Comparison of ENCODE assay signal across 9 cellular contexts in the genomic region with DNA sequence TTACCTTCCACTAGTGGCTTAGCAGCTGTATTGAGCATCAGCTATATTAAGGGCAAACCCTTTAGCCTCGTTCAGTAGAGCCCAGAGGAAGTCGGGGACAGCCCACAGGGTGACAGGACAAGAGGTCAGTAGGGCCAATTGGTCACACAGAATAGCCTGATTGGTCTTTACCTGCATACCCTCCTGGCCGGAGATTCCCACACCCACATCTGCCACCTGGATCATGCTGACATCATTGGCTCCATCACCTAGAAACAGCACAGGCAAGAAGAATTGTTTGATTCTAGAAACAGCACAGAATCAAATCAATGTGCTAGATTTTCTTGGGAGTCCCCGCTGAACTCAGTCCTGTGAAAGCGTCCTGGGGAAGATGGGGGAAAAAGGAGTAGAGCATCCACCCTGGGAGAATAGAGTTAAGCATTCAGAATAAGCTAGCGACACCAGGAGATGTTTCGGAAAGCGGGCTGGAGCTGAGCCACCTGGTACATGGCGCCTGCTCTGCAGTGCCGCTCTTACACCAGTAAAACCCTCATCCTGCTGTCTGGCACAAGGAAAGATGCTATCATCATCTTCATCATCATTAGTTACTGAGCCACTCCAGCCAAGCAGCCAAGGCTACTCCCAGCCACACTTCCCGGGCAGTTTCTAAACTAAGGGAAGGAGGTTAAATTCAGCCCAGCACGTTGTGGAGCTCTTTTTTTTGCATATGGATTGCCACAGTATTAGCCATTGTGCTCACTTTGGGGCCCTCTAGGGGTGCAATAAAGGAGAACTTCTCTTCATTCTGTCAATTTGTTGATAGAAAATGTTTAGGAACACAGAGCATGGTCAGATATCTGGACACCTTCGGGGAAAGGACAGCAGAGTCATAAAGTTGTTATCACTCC.
DNase-seq lines count a peak whose midpoint lies in the region; ATAC-seq and TF ChIP-seq lines count a peak whose summit lies in the region.
"Had no signal": no experiment of that assay in that cellular context is flagged by ENCODE, and none has a peak within 500 bp of the region (broad histone marks: within the 10 kb centered on the region; RNA-seq: fewer than 3 reads in every experiment).

No MANE protein-coding gene starts in this region.

- CTCF ChIA-PET in activated CD4-positive, alpha-beta memory T cell treated with anti-CD3 and anti-CD28 coated beads for 36 hours (lab: Charles Lee) = interaction anchor here (1.8 kb wide), 1 partner anchor 18 kb away, joined by 6 read pairs; no protein-coding TSS in a partner anchor

- H3K79me2 ChIP-seq in smooth muscle cell (ENCODE audit: low read depth) = no peaks in the 10 kb centered on the region

- H3K4me3 ChIP-seq in HFF-Myc (replicated peaks; ENCODE audit: low read depth, low read length) (no peak overlapping the region), foreskin fibroblast (ENCODE audit: low read depth in 1 of 2, low read length in 2 of 2) (no peak overlapping the region), smooth muscle cell (no peak overlapping the region), colonic mucosa (no peak overlapping the region)
- H3K4me3 ChIP-seq: SJSA1 had no signal

- no peak for ATAC-seq in activated T-helper 17 cell treated with anti-CD3 and anti-CD28 coated beads, Interleukin-2, amount 50 U/mL, for 72 hours (replicated peaks)

- H4K20me1 ChIP-seq in smooth muscle cell (ENCODE audit: low read depth) = no peaks in the 10 kb centered on the region

- no peaks in the 10 kb centered on the region for H3K9me3 Mint-ChIP-seq in activated T-helper 17 cell treated with anti-CD3 and anti-CD28 coated beads, Interleukin-2, amount 50 U/mL, for 72 hours
- H3K9me3 Mint-ChIP-seq in activated CD4-positive, alpha-beta memory T cell treated with anti-CD3 and anti-CD28 coated beads for 36 hours = no peaks in the 10 kb centered on the region

- H3K36me3 ChIP-seq in smooth muscle cell (ENCODE audit: low read depth) (no peaks in the 10 kb centered on the region), colonic mucosa (no peaks in the 10 kb centered on the region)

- DNase-seq in HFF-Myc (ENCODE audit: extremely low read depth, low read depth) (no peak), SW480 (ENCODE audit: low spot score) (peak; percentile 11), foreskin fibroblast (peak in 1 of 2 donors; percentile 64), smooth muscle cell (lab: John Stamatoyannopoulos, UW; ENCODE audit: unreplicated experiment) (no peak), colonic mucosa (no peak)
- no peak for DNase-seq in activated CD4-positive, alpha-beta memory T cell treated with anti-CD3 and anti-CD28 coated beads for 36 hours
- DNase-seq: NCI-H1105 treated with DMSO at 0.1 percent for 48 hours had no signal

- no peaks in the 10 kb centered on the region for H3K27me3 Mint-ChIP-seq in activated T-helper 17 cell treated with anti-CD3 and anti-CD28 coated beads, Interleukin-2, amount 50 U/mL, for 72 hours
- no peaks in the 10 kb centered on the region for H3K27me3 Mint-ChIP-seq in activated CD4-positive, alpha-beta memory T cell treated with anti-CD3 and anti-CD28 coated beads for 36 hours

- POLR2A ChIA-PET in activated CD4-positive, alpha-beta memory T cell treated with anti-CD3 and anti-CD28 coated beads for 36 hours (lab: Charles Lee) = no interaction called here

- H3K9ac ChIP-seq in smooth muscle cell (ENCODE audit: low read depth) (peak overlapping the region; percentile 17), colonic mucosa (ENCODE audit: low read depth in 2 of 2, low read length in 2 of 2) (no peak overlapping the region)

- peaks cover 80% of the 10 kb centered on the region for H3K36me3 Mint-ChIP-seq in activated T-helper 17 cell treated with anti-CD3 and anti-CD28 coated beads, Interleukin-2, amount 50 U/mL, for 72 hours (ENCODE audit: low read depth)
- peaks cover 19% of the 10 kb centered on the region for H3K36me3 Mint-ChIP-seq in activated CD4-positive, alpha-beta memory T cell treated with anti-CD3 and anti-CD28 coated beads for 36 hours

- H3K4me3 Mint-ChIP-seq in activated T-helper 17 cell treated with anti-CD3 and anti-CD28 coated beads, Interleukin-2, amount 50 U/mL, for 72 hours = no peak overlapping the region
- no peak overlapping the region for H3K4me3 Mint-ChIP-seq in activated CD4-positive, alpha-beta memory T cell treated with anti-CD3 and anti-CD28 coated beads for 36 hours

- no peak overlapping the region for H2AFZ ChIP-seq in smooth muscle cell (ENCODE audit: low read depth)

- H3K27me3 ChIP-seq in smooth muscle cell (ENCODE audit: low read depth) = no peaks in the 10 kb centered on the region
- H3K27me3 ChIP-seq in colonic mucosa = no peaks in the 10 kb centered on the region
- H3K27me3 ChIP-seq: SJSA1 had no signal

- H3K4me2 ChIP-seq in smooth muscle cell = no peak overlapping the region

- H3K9me3 ChIP-seq in smooth muscle cell (replicated peaks; ENCODE audit: low read depth) = no peaks in the 10 kb centered on the region
- no peaks in the 10 kb centered on the region for H3K9me3 ChIP-seq in colonic mucosa
- H3K9me3 ChIP-seq: SJSA1 had no signal

- peak; percentile 32 for TF ChIP-seq CTCF in HFF-Myc (IDR thresholded peaks at IDR 0.05; ENCODE audit: low read depth, low read length, missing control alignments)
- peak; percentile 41 for TF ChIP-seq CTCF in foreskin fibroblast (IDR thresholded peaks at IDR 0.05; ENCODE audit: low read depth, low read length)
- no peak for TF ChIP-seq CTCF in smooth muscle cell (IDR thresholded peaks at IDR 0.05; ENCODE audit: borderline replicate concordance, insufficient read depth, poor library complexity, severe bottlenecking)
- TF ChIP-seq CTCF in colonic mucosa (IDR thresholded peaks at IDR 0.05) = no peak

- H3K27ac ChIP-seq in smooth muscle cell (ENCODE audit: low read depth) (peak overlapping the region; percentile 58), colonic mucosa (no peak overlapping the region)
- H3K27ac ChIP-seq: SJSA1 had no signal

- no peak overlapping the region for H3K27ac Mint-ChIP-seq in activated T-helper 17 cell treated with anti-CD3 and anti-CD28 coated beads, Interleukin-2, amount 50 U/mL, for 72 hours
- H3K27ac Mint-ChIP-seq in activated CD4-positive, alpha-beta memory T cell treated with anti-CD3 and anti-CD28 coated beads for 36 hours = no peak overlapping the region

- WGBS in smooth muscle cell (ENCODE audit: low lambda C conversion rate) = 74% methylated on average over 13 of the region's 13 CpGs

- intact Hi-C loops in activated CD4-positive, alpha-beta memory T cell treated with anti-CD3 and anti-CD28 coated beads for 36 hours (cut with micrococcal nuclease) = no loop called here
- intact Hi-C loops in colonic mucosa (cut with DNase I) = no loop called here

- H3K4me1 ChIP-seq in smooth muscle cell (ENCODE audit: low read depth) (no peaks in the 10 kb centered on the region), colonic mucosa (no peaks in the 10 kb centered on the region)

- no peaks in the 10 kb centered on the region for H3K4me1 Mint-ChIP-seq in activated T-helper 17 cell treated with anti-CD3 and anti-CD28 coated beads, Interleukin-2, amount 50 U/mL, for 72 hours
- no peaks in the 10 kb centered on the region for H3K4me1 Mint-ChIP-seq in activated CD4-positive, alpha-beta memory T cell treated with anti-CD3 and anti-CD28 coated beads for 36 hours (ENCODE audit: low read depth)

- H3F3A ChIP-seq in smooth muscle cell (ENCODE audit: low read depth) = no peaks in the 10 kb centered on the region

Comparison
In these comparisons a context has a peak if more than half of its experiments do, and no peak if none do; other contexts are left out.
1. CTCF ChIP-seq: peak in HFF-Myc (single experiment) and foreskin fibroblast (single experiment); none in smooth muscle cell (single experiment) and colonic mucosa (single experiment).